Comparison of ENCODE assay signal across 34 cellular contexts in the genomic region with DNA sequence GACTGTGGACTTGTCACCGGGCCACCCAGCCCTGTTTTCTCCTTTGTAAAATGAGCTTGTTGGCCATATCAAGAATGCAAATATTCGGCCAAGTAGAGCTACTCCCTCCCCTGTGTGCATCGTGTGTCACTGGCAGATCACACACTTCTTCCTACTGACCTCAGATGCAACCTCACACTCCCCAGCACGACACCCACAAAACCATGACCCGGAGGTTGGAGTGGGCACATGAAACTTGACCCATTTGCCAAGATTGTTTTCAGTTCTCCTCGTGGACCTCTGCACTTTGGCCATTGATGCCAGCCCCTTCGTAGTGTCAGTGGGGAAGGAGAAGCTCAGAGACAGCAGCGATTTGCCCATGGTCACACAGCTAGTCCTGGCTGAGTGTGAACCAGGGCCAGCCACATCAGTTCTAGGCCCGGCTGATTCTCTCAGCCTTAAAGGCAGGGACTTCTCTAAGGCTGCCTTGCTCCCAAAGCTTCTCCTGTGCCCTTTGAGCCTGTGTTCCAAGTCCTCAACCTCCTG.
"Had no signal": no experiment of that assay in that cellular context is flagged by ENCODE, and none has a peak within 500 bp of the region (broad histone marks: within the 10 kb centered on the region; RNA-seq: fewer than 3 reads in every experiment).

No MANE protein-coding gene starts in this region.

- ATAC-seq: activated CD4-positive, alpha-beta T cell treated with anti-CD3 and anti-CD28 coated beads for 36 hours; activated CD4-positive, CD25-positive, alpha-beta regulatory T cell treated with anti-CD3 and anti-CD28 coated beads, Interleukin-2, amount 50 U/mL, for 24 hours; Panc1 had no signal

- H3K4me1 Mint-ChIP-seq: activated naive CD8-positive, alpha-beta T cell treated with anti-CD3 and anti-CD28 coated beads for 36 hours had no signal

- H3K9me3 ChIP-seq: SJSA1, SK-N-SH had no signal

- H3K27ac ChIP-seq: brain microvascular endothelial cell, SJSA1 had no signal

- H3K36me3 ChIP-seq: brain microvascular endothelial cell, SJSA1 had no signal

- DNase-seq: activated CD4-positive, alpha-beta T cell treated with anti-CD3 and anti-CD28 coated beads for 36 hours; activated CD4-positive, alpha-beta T cell treated with anti-CD3 and anti-CD28 coated beads, Interleukin-2, amount 10 ng/mL, durations not matched to agents 7 days and 5 days; activated CD4-positive, alpha-beta T cell treated with anti-CD3 and anti-CD28 coated beads, Interleukin-2, amount 50 U/mL, for 48 hours; activated CD8-positive, alpha-beta memory T cell treated with anti-CD3 and anti-CD28 coated beads, Interleukin-2, amount 50 U/mL, for 48 hours; activated effector memory CD4-positive, alpha-beta T cell treated with Interleukin-2 at 50 U/mL for 16 hours; activated naive CD4-positive, alpha-beta T cell; activated naive CD4-positive, alpha-beta T cell treated with anti-CD3 and anti-CD28 coated beads, Interleukin-2, amount 50 U/mL, for 16 hours; activated naive CD8-positive, alpha-beta T cell treated with anti-CD3 and anti-CD28 coated beads for 36 hours; activated T-cell treated with anti-CD3 and anti-CD28 coated beads, Interleukin-2, amount 50 U/mL, for 48 hours; amniotic stem cell; aorta; brain microvascular endothelial cell; Karpas-422; KBM-7; NCI-H1048; NCI-H1105 treated with DMSO at 0.1 percent for 48 hours; NCI-H1436; NCI-H1694; NCI-H1930; NCI-H2081 treated with DMSO at 0.1 percent for 48 hours; NCI-H226; NCI-H446 treated with DMSO at 0.1 percent for 48 hours; NCI-H524; NCI-H82; RPMI8226; SHP77 treated with DMSO at 0.1 percent for 48 hours had no signal

- H3K4me3 ChIP-seq: SJSA1 had no signal

- FAIRE-seq: TTC549 had no signal

- H3K9ac ChIP-seq: SK-N-SH had no signal

- H3K4me3 Mint-ChIP-seq: activated CD4-positive, alpha-beta T cell treated with anti-CD3 and anti-CD28 coated beads for 36 hours; activated CD4-positive, alpha-beta T cell treated with anti-CD3 and anti-CD28 coated beads, Interleukin-2, amount 10 ng/mL, durations not matched to agents 7 days and 5 days; activated naive CD8-positive, alpha-beta T cell treated with anti-CD3 and anti-CD28 coated beads for 36 hours; T-helper 1 cell treated with Interleukin-12 subunit alpha and Interleukin-12 subunit beta and Interleukin-4 antibody, amounts not matched to agents 30 μg/mL and 1 μg/mL, for 36 hours; T-helper 2 cell treated with Interferon-gamma antibody and Interleukin-4, amounts not matched to agents 5 μg/mL and 100 μg/mL, for 36 hours; WTC11 had no signal

- H3K4me2 ChIP-seq: SK-N-SH had no signal

- H3K36me3 Mint-ChIP-seq: activated naive CD8-positive, alpha-beta T cell treated with anti-CD3 and anti-CD28 coated beads for 36 hours; WTC11 had no signal

- H3K27ac Mint-ChIP-seq: activated CD4-positive, alpha-beta T cell treated with anti-CD3 and anti-CD28 coated beads for 36 hours; activated CD4-positive, alpha-beta T cell treated with anti-CD3 and anti-CD28 coated beads, Interleukin-2, amount 10 ng/mL, durations not matched to agents 7 days and 5 days; activated naive CD8-positive, alpha-beta T cell treated with anti-CD3 and anti-CD28 coated beads for 36 hours; T-helper 1 cell treated with Interleukin-12 subunit alpha and Interleukin-12 subunit beta and Interleukin-4 antibody, amounts not matched to agents 30 μg/mL and 1 μg/mL, for 36 hours; T-helper 2 cell treated with Interferon-gamma antibody and Interleukin-4, amounts not matched to agents 5 μg/mL and 100 μg/mL, for 36 hours; WTC11 had no signal

- H3K4me1 ChIP-seq: SJSA1 had no signal

- H3K27me3 Mint-ChIP-seq: activated CD4-positive, alpha-beta T cell treated with anti-CD3 and anti-CD28 coated beads, Interleukin-2, amount 10 ng/mL, durations not matched to agents 7 days and 5 days; activated naive CD8-positive, alpha-beta T cell treated with anti-CD3 and anti-CD28 coated beads for 36 hours had no signal

- H3K9me3 Mint-ChIP-seq: activated CD4-positive, alpha-beta T cell treated with anti-CD3 and anti-CD28 coated beads, Interleukin-2, amount 10 ng/mL, durations not matched to agents 7 days and 5 days; activated naive CD8-positive, alpha-beta T cell treated with anti-CD3 and anti-CD28 coated beads for 36 hours; T-helper 1 cell treated with Interleukin-12 subunit alpha and Interleukin-12 subunit beta and Interleukin-4 antibody, amounts not matched to agents 30 μg/mL and 1 μg/mL, for 36 hours; T-helper 2 cell treated with Interferon-gamma antibody and Interleukin-4, amounts not matched to agents 5 μg/mL and 100 μg/mL, for 36 hours; WTC11 had no signal
